26 cellular contexts compared by ENCODE assay signal in genomic region chr12:114873656-114874055, GRCh38.
"Had no signal": no experiment of that assay in that cellular context is flagged by ENCODE, and none has a peak within 500 bp of the region (broad histone marks: within the 10 kb centered on the region; RNA-seq: fewer than 3 reads in every experiment).

No MANE protein-coding gene starts in this region.

- H3K36me3 ChIP-seq: stomach, suprapubic skin, thoracic aorta, thyroid gland, tibial artery, tibial nerve, transverse colon, upper lobe of left lung, upper lobe of right lung, uterus, vagina had no signal

- H3K27ac ChIP-seq: stomach, suprapubic skin, testis, thoracic aorta, thyroid gland, tibial artery, tibial nerve, transverse colon, upper lobe of left lung, upper lobe of right lung, uterus, vagina had no signal

- DNase-seq: stimulated activated CD4-positive, alpha-beta T cell treated with anti-CD3 and anti-CD28 coated beads, Interleukin-2, amount 100 ng/mL, for 48 hours; stimulated activated CD4-positive, alpha-beta T cell treated with anti-CD3 and anti-CD28 coated beads, Interleukin-4, amount 100 ng/mL, for 1 hour; stimulated activated CD4-positive, alpha-beta T cell treated with anti-CD3 and anti-CD28 coated beads, Interleukin-4, amount 100 ng/mL, for 24 hours; stimulated activated CD4-positive, alpha-beta T cell treated with anti-CD3 and anti-CD28 coated beads, Interleukin-4, amount 100 ng/mL, for 4 hours; stimulated activated CD8-positive, alpha-beta memory T cell treated with anti-CD3 and anti-CD28 coated beads, Interleukin-4, amount 100 ng/mL, for 48 hours; stimulated activated naive B cell treated with anti-CD40 and anti-IgM and Interleukin-4, amounts not matched to agents 10 μg/mL and 1 μg/mL and 100 μg/mL, for 72 hours; stimulated activated naive CD4-positive, alpha-beta T cell; stimulated activated naive CD4-positive, alpha-beta T cell treated with Interleukin-2 at 50 U/mL for 16 hours; stimulated activated naive CD8-positive, alpha-beta T cell treated with anti-CD3 and anti-CD28 coated beads, Interleukin-15, amount 100 ng/mL, for 72 hours; stimulated activated naive CD8-positive, alpha-beta T cell treated with anti-CD3 and anti-CD28 coated beads, Interleukin-15, Interleukin-2, amounts not matched to agents 100 U/mL and 50 U/mL, for 24 hours; stomach; substantia nigra; testis; thyroid gland; tibial artery; transverse colon; trophoblast cell; upper lobe of right lung; uterus had no signal

- H3K4me3 ChIP-seq: stomach, suprapubic skin, testis, thoracic aorta, thyroid gland, tibial artery, tibial nerve, transverse colon, upper lobe of left lung, upper lobe of right lung, uterus, vagina had no signal

- H3K4me1 ChIP-seq: stomach, suprapubic skin, testis, thyroid gland, tibial artery, transverse colon, upper lobe of left lung, upper lobe of right lung, uterus, vagina had no signal

- H3K27me3 ChIP-seq: stomach, suprapubic skin, testis, thyroid gland, tibial nerve, transverse colon, upper lobe of left lung, upper lobe of right lung, uterus, vagina had no signal

- ATAC-seq: stimulated activated effector memory CD8-positive, alpha-beta T cell treated with anti-CD3 and anti-CD28 coated beads, Interleukin-12 subunit alpha, Interleukin-12 subunit beta, amount 100 ng/mL, for 72 hours; stimulated activated memory B cell treated with anti-CD40 and anti-IgM and Interleukin-4, amounts not matched to agents 10 μg/mL and 1 μg/mL and 100 μg/mL, for 72 hours; stimulated activated naive B cell treated with anti-CD40 and anti-IgM and Interleukin-4, amounts not matched to agents 10 μg/mL and 1 μg/mL and 100 μg/mL, for 72 hours; stimulated activated naive CD8-positive, alpha-beta T cell treated with anti-CD3 and anti-CD28 coated beads, Interleukin-15, amount 100 ng/mL, for 72 hours; stimulated activated naive CD8-positive, alpha-beta T cell treated with anti-CD3 and anti-CD28 coated beads, Interleukin-15, Interleukin-2, amounts not matched to agents 100 U/mL and 50 U/mL, for 24 hours; upper lobe of right lung had no signal

- H3K9me3 ChIP-seq: stomach, suprapubic skin, testis, thoracic aorta, thyroid gland, tibial artery, transverse colon, upper lobe of left lung, upper lobe of right lung, uterus, vagina had no signal
